ENCODE assay signal across 13 cellular contexts in genomic region chr11:66951927-66952337, GRCh38. TPM values are rescaled to one million over a fixed set of nuclear protein-coding genes. Genes with fewer than 3 reads are reported as not detected.
DNase-seq lines count a peak whose midpoint lies in the region; ATAC-seq and TF ChIP-seq lines count a peak whose summit lies in the region.
"Had no signal": no experiment of that assay in that cellular context is flagged by ENCODE, and none has a peak within 500 bp of the region (broad histone marks: within the 10 kb centered on the region; RNA-seq: fewer than 3 reads in every experiment).

No MANE protein-coding gene starts in this region.

- DNase-seq in DMS 273 (lab: John Stamatoyannopoulos, UW; ENCODE audit: unreplicated experiment) (peak; percentile 88), NCI-H1694 (lab: John Stamatoyannopoulos, UW) (peak; percentile 49), SK-N-MC (ENCODE audit: low read depth, low spot score) (no peak), mucosa of descending colon (peak in 1 of 3 donors; percentile 33), HK-2 (ENCODE audit: unreplicated experiment) (no peak), AG08396 (ENCODE audit: low spot score) (no peak)
- DNase-seq: activated T-cell treated with anti-CD3 and anti-CD28 coated beads, Interleukin-2, amount 50 U/mL, for 48 hours; cerebellar nuclear complex; stimulated activated CD4-positive, alpha-beta T cell treated with anti-CD3 and anti-CD28 coated beads, Interleukin-12 subunit alpha, Interleukin-12 subunit beta, amount 100 ng/mL, for 4 hours had no signal

- H3K4me3 ChIP-seq in SK-N-MC (no peak overlapping the region), mucosa of descending colon (no peak overlapping the region)
- H3K4me3 ChIP-seq: BLaER1 had no signal

- intact Hi-C loops in mucosa of descending colon (cut with DNase I, micrococcal nuclease), result no loop called here

- peaks cover 4% of the 10 kb centered on the region for H3K4me1 ChIP-seq in mucosa of descending colon (ENCODE audit: low read depth)

- H3K27ac ChIP-seq in SK-N-MC, result peak overlapping the region; percentile 60
- H3K27ac ChIP-seq: BLaER1 had no signal

- peak; percentile 77 for ATAC-seq in mucosa of descending colon
- no peak for ATAC-seq in GM18870 (IDR thresholded peaks at IDR 0.05; ENCODE audit: unreplicated experiment)
- ATAC-seq in HG03135 (IDR thresholded peaks at IDR 0.05; ENCODE audit: unreplicated experiment), result no peak
- ATAC-seq: stimulated activated effector memory CD8-positive, alpha-beta T cell treated with anti-CD3 and anti-CD28 coated beads, Interleukin-12 subunit alpha, Interleukin-12 subunit beta, amount 100 ng/mL, for 72 hours had no signal

- H3K9ac ChIP-seq in SK-N-MC (ENCODE audit: insufficient read length), result no peak overlapping the region
- H3K9ac ChIP-seq: BLaER1 had no signal

- TF ChIP-seq CTCF in mucosa of descending colon (IDR thresholded peaks at IDR 0.05), result no peak

- peaks cover under 1% of the 10 kb centered on the region; the same call in 1 of the 2 replicates for H3K36me3 ChIP-seq in SK-N-MC (ENCODE audit: insufficient read depth, low read length)
- no peaks in the 10 kb centered on the region for H3K36me3 ChIP-seq in mucosa of descending colon (ENCODE audit: low read depth)

- no peaks in the 10 kb centered on the region for H3K9me3 ChIP-seq in SK-N-MC (ENCODE audit: low read depth, low read length)
- no peaks in the 10 kb centered on the region for H3K9me3 ChIP-seq in mucosa of descending colon
- H3K9me3 ChIP-seq: BLaER1 had no signal

RNA-seq across cellular contexts. Expression of gene PC, which starts 6.3 kb away (rescaled TPM):
- 10 to 100 TPM; 20.0 to 43.8 (median 43.3) TPM for total RNA-seq in mucosa of descending colon

RNA-seq across cellular contexts. Expression of gene C11orf86, which starts 23.2 kb away (rescaled TPM):
- 10 to 100 TPM; 26.9 to 51.5 (median 38.3) TPM for total RNA-seq in mucosa of descending colon

Comparison
In these comparisons a context has a peak if more than half of its experiments do, and no peak if none do; other contexts are left out.
1. DNase-seq: peak in DMS 273 (single experiment) and NCI-H1694 (single experiment); none in SK-N-MC (single experiment), HK-2 (single experiment) and AG08396 (single experiment).